Comparison of ENCODE assay signal across 8 cellular contexts in genomic region chr1:77683836-77684148, GRCh38. TPM values are rescaled to one million over a fixed set of nuclear protein-coding genes. Genes with fewer than 3 reads are reported as not detected.
DNase-seq lines count a peak whose midpoint lies in the region; ATAC-seq and TF ChIP-seq lines count a peak whose summit lies in the region.

No MANE protein-coding gene starts in this region.

- ATAC-seq in CD4-positive, CD25-positive, alpha-beta regulatory T cell (ENCODE audit: low read depth in 2 of 2) = no peak
- ATAC-seq in GM18517 (IDR thresholded peaks at IDR 0.05; ENCODE audit: unreplicated experiment) (no peak), GM18520 (IDR thresholded peaks at IDR 0.05; ENCODE audit: unreplicated experiment) (no peak), GM21515 (IDR thresholded peaks at IDR 0.05; ENCODE audit: unreplicated experiment) (no peak)

- peak overlapping the region; percentile 93 for H3K27ac ChIP-seq in CD4-positive, CD25-positive, alpha-beta regulatory T cell (ENCODE audit: insufficient read depth, low read length, poor library complexity, severe bottlenecking)
- H3K27ac ChIP-seq in ectodermal cell (ENCODE audit: insufficient read depth, low read depth, low read length, poor library complexity, severe bottlenecking) (peak overlapping the region; percentile 99), neural progenitor cell (peak overlapping the region; percentile 97)

- peaks cover 18 to 41% (median 34%) of the 10 kb centered on the region in 4 donors for H3K4me1 Mint-ChIP-seq in CD4-positive, CD25-positive, alpha-beta regulatory T cell
- peaks cover 31% of the 10 kb centered on the region for H3K4me1 Mint-ChIP-seq in neural progenitor cell

- no peaks in the 10 kb centered on the region for H3K27me3 Mint-ChIP-seq in CD4-positive, CD25-positive, alpha-beta regulatory T cell
- peaks cover 7% of the 10 kb centered on the region for H3K27me3 Mint-ChIP-seq in neural progenitor cell (ENCODE audit: insufficient read depth, low read depth)

- H3K27ac Mint-ChIP-seq in CD4-positive, CD25-positive, alpha-beta regulatory T cell = peak overlapping the region; percentile 92 to 97 (median 96)
- H3K27ac Mint-ChIP-seq in neural progenitor cell = peak overlapping the region; percentile 100

- 5 to 6% methylated on average over 9 of the region's 9 CpGs for WGBS in ectodermal cell, 2 experiments

- H3K9ac ChIP-seq in neural progenitor cell = peak overlapping the region; percentile 72

- H4K20me1 ChIP-seq in neural progenitor cell (ENCODE audit: low read depth) = peaks cover 31% of the 10 kb centered on the region

- peaks cover 0 to 3% (median 0%) of the 10 kb centered on the region in 7 donors for H3K9me3 Mint-ChIP-seq in CD4-positive, CD25-positive, alpha-beta regulatory T cell
- H3K9me3 Mint-ChIP-seq in neural progenitor cell = no peaks in the 10 kb centered on the region

- H3K36me3 ChIP-seq in CD4-positive, CD25-positive, alpha-beta regulatory T cell (ENCODE audit: control insufficient read depth, insufficient read depth, low read length) = no peaks in the 10 kb centered on the region
- H3K36me3 ChIP-seq in ectodermal cell (ENCODE audit: control insufficient read depth, insufficient read depth, low read length) (no peaks in the 10 kb centered on the region), neural progenitor cell (no peaks in the 10 kb centered on the region)

- peak overlapping the region; percentile 79 for H3K4me3 ChIP-seq in CD4-positive, CD25-positive, alpha-beta regulatory T cell (ENCODE audit: low read depth, low read length)
- H3K4me3 ChIP-seq in LNCaP clone FGC (ENCODE audit: low read depth, low read length) (peak overlapping the region; percentile 95), ectodermal cell (ENCODE audit: insufficient read depth, low read depth, low read length) (peak overlapping the region; percentile 96), neural progenitor cell (peak overlapping the region; percentile 72)

- no peak for DNase-seq in CD4-positive, CD25-positive, alpha-beta regulatory T cell
- DNase-seq in LNCaP clone FGC (ENCODE audit: low read depth) = no peak
- no peak for DNase-seq in neural progenitor cell (ENCODE audit: low spot score)
- no peak for DNase-seq in AG20443 (ENCODE audit: low spot score)

- peaks cover 3% of the 10 kb centered on the region for H3K36me3 Mint-ChIP-seq in CD4-positive, CD25-positive, alpha-beta regulatory T cell
- H3K36me3 Mint-ChIP-seq in neural progenitor cell = peaks cover 3% of the 10 kb centered on the region

- H3K79me2 ChIP-seq in neural progenitor cell (ENCODE audit: low read depth) = peaks cover 53% of the 10 kb centered on the region

- H3K4me3 Mint-ChIP-seq in CD4-positive, CD25-positive, alpha-beta regulatory T cell = peak overlapping the region; percentile 90 to 96 (median 92)
- H3K4me3 Mint-ChIP-seq in neural progenitor cell = peak overlapping the region; percentile 93

- H3K9me3 ChIP-seq in CD4-positive, CD25-positive, alpha-beta regulatory T cell (ENCODE audit: control insufficient read depth in 2 of 2, low read length in 2 of 2) = no peaks in the 10 kb centered on the region
- no peaks in the 10 kb centered on the region for H3K9me3 ChIP-seq in ectodermal cell (ENCODE audit: control insufficient read depth, low read length)
- no peaks in the 10 kb centered on the region for H3K9me3 ChIP-seq in neural progenitor cell (ENCODE audit: low read depth)

- H3K27me3 ChIP-seq in CD4-positive, CD25-positive, alpha-beta regulatory T cell (ENCODE audit: control insufficient read depth, insufficient read depth, low read length) = no peaks in the 10 kb centered on the region
- H3K27me3 ChIP-seq in ectodermal cell (ENCODE audit: control insufficient read depth, insufficient read depth, low read length, poor library complexity, severe bottlenecking) (no peaks in the 10 kb centered on the region), neural progenitor cell (no peaks in the 10 kb centered on the region)

- TF ChIP-seq CTCF in LNCaP clone FGC (IDR thresholded peaks at IDR 0.05; ENCODE audit: control insufficient read depth, extremely low read depth, insufficient read depth) = no peak
- TF ChIP-seq CTCF in neural progenitor cell (IDR thresholded peaks at IDR 0.05) = no peak

- peak overlapping the region; percentile 75 for H3K4me2 ChIP-seq in neural progenitor cell

- peaks cover 28% of the 10 kb centered on the region for H3K4me1 ChIP-seq in CD4-positive, CD25-positive, alpha-beta regulatory T cell (ENCODE audit: control insufficient read depth, insufficient read depth, low read length, poor library complexity, severe bottlenecking)
- H3K4me1 ChIP-seq in ectodermal cell (ENCODE audit: control insufficient read depth, insufficient read depth, low read length) = no peaks in the 10 kb centered on the region
- peaks cover 21% of the 10 kb centered on the region for H3K4me1 ChIP-seq in neural progenitor cell

- peak overlapping the region; percentile 90 for H2AFZ ChIP-seq in neural progenitor cell (replicated peaks)

- peaks cover 25% of the 10 kb centered on the region for H3F3A ChIP-seq in neural progenitor cell (ENCODE audit: low read depth)

RNA-seq across cellular contexts. Expression of gene ZZZ3, which starts 1.3 kb away (rescaled TPM):
- 52.8 TPM for total RNA-seq in CD4-positive, CD25-positive, alpha-beta regulatory T cell
- 10 to 100 TPM; 24.2 to 39.4 (median 26.3) TPM for polyA plus RNA-seq in CD4-positive, CD25-positive, alpha-beta regulatory T cell
- polyA plus RNA-seq in ectodermal cell (2013, experiment 1 of 4) = 54.2 TPM
- 53.9 TPM for polyA plus RNA-seq in ectodermal cell (2013, experiment 2 of 4)
- 46.7 TPM for polyA plus RNA-seq in ectodermal cell (2013, experiment 3 of 4)
- polyA plus RNA-seq in ectodermal cell (2013, experiment 4 of 4) = 50.1 TPM
- 85.1 and 106 TPM in 2 replicates for total RNA-seq in neural progenitor cell (ENCODE audit: low replicate concordance)
